ENCODE assay signal across 10 cellular contexts in genomic region chr14:68547305-68548193, GRCh38.
DNase-seq lines count a peak whose midpoint lies in the region; ATAC-seq, FAIRE-seq and TF ChIP-seq lines count a peak whose summit lies in the region.
"Had no signal": no experiment of that assay in that cellular context is flagged by ENCODE, and none has a peak within 500 bp of the region (broad histone marks: within the 10 kb centered on the region; RNA-seq: fewer than 3 reads in every experiment).

No MANE protein-coding gene starts in this region.

- peak; percentile 79 for DNase-seq in BJ (ENCODE audit: low read depth)
- DNase-seq in SJSA1 (ENCODE audit: low read depth in 1 of 2, low spot score in 2 of 2) = peak; percentile 80 to 84
- peak; percentile 95 for DNase-seq in fibroblast of pulmonary artery (ENCODE audit: low read depth)
- DNase-seq in pancreas = peak in 1 of 6 donors; percentile 27
- no peak for DNase-seq in activated CD4-positive, alpha-beta memory T cell treated with anti-CD3 and anti-CD28 coated beads for 36 hours
- no peak for DNase-seq in stimulated activated CD4-positive, alpha-beta T cell treated with anti-CD3 and anti-CD28 coated beads, Interleukin-2, amount 100 ng/mL, for 48 hours
- DNase-seq in activated CD4-positive, alpha-beta T cell treated with anti-CD3 and anti-CD28 coated beads for 48 hours = no peak
- DNase-seq: naive thymus-derived CD8-positive, alpha-beta T cell had no signal

- H3K4me1 ChIP-seq in SJSA1 (replicated peaks) (peaks cover 46% of the 10 kb centered on the region), pancreas (peaks cover 16 to 30% (median 28%) of the 10 kb centered on the region in 3 donors)

- peak; percentile 24; the same call in 1 of the 2 replicates for TF ChIP-seq CTCF in BJ (IDR thresholded peaks at IDR 0.05; ENCODE audit: insufficient read depth, low read depth, low read length)
- TF ChIP-seq CTCF in fibroblast of pulmonary artery (IDR thresholded peaks at IDR 0.05; ENCODE audit: low read length, missing control alignments) = peak; percentile 6
- TF ChIP-seq CTCF in pancreas (IDR thresholded peaks at IDR 0.05) = no peak

- H3K27ac ChIP-seq in SJSA1 (peak overlapping the region; percentile 90), pancreas (peak overlapping the region in 2 of 4 donors; percentile 71 to 74)
- H3K27ac ChIP-seq: KMS-11 had no signal

- intact Hi-C loops in pancreas (cut with DNase I) = no loop called here
- intact Hi-C loops in activated CD4-positive, alpha-beta memory T cell treated with anti-CD3 and anti-CD28 coated beads for 36 hours (cut with micrococcal nuclease) = no loop called here

- 79 to 80% methylated on average over 10 to 12 of the region's 12 CpGs for WGBS in pancreas, 2 donors

- H3K9me3 ChIP-seq in SJSA1 (replicated peaks) = no peaks in the 10 kb centered on the region
- H3K9me3 ChIP-seq in pancreas = no peaks in the 10 kb centered on the region

- H3K9me3 Mint-ChIP-seq in activated CD4-positive, alpha-beta memory T cell treated with anti-CD3 and anti-CD28 coated beads for 36 hours = no peaks in the 10 kb centered on the region
- H3K9me3 Mint-ChIP-seq: naive thymus-derived CD8-positive, alpha-beta T cell had no signal

- peak; percentile 63 for FAIRE-seq in pancreas (lab: Jason Lieb, UNC)

- H3K36me3 ChIP-seq in BJ (ENCODE audit: control insufficient read depth, insufficient read depth, low read length) (no peaks in the 10 kb centered on the region), SJSA1 (no peaks in the 10 kb centered on the region), pancreas (no peaks in the 10 kb centered on the region)

- no peaks in the 10 kb centered on the region for H3K4me1 Mint-ChIP-seq in activated CD4-positive, alpha-beta memory T cell treated with anti-CD3 and anti-CD28 coated beads for 36 hours (ENCODE audit: low read depth)

- no peaks in the 10 kb centered on the region for H3K27me3 Mint-ChIP-seq in activated CD4-positive, alpha-beta memory T cell treated with anti-CD3 and anti-CD28 coated beads for 36 hours
- H3K27me3 Mint-ChIP-seq: naive thymus-derived CD8-positive, alpha-beta T cell had no signal

- H3K4me3 ChIP-seq in BJ (ENCODE audit: low read depth, low read length) (no peak overlapping the region), SJSA1 (no peak overlapping the region), fibroblast of pulmonary artery (replicated peaks; ENCODE audit: low read depth, low read length) (no peak overlapping the region), pancreas (no peak overlapping the region)

- CTCF ChIA-PET in BJ (lab: Yijun Ruan, JAX) = interaction anchor here (0.7 to 1.7 kb wide), 6 partner anchors 29 to 613 kb away, joined by 3 to 5 read pairs (median 4); no protein-coding TSS in a partner anchor
- CTCF ChIA-PET in activated CD4-positive, alpha-beta memory T cell treated with anti-CD3 and anti-CD28 coated beads for 36 hours (lab: Charles Lee) = no interaction called here

- H3K27me3 ChIP-seq in BJ (ENCODE audit: control insufficient read depth, insufficient read depth, low read length) (no peaks in the 10 kb centered on the region), SJSA1 (replicated peaks) (no peaks in the 10 kb centered on the region), pancreas (no peaks in the 10 kb centered on the region)

- H3K27ac Mint-ChIP-seq in activated CD4-positive, alpha-beta memory T cell treated with anti-CD3 and anti-CD28 coated beads for 36 hours = no peak overlapping the region

- POLR2A ChIA-PET in BJ (lab: Charles Lee) = interaction anchor here (0.6 to 1.0 kb wide), 2 partner anchors 135 to 240 kb away, joined by 3 to 4 read pairs; no protein-coding TSS in a partner anchor
- POLR2A ChIA-PET in activated CD4-positive, alpha-beta memory T cell treated with anti-CD3 and anti-CD28 coated beads for 36 hours (lab: Charles Lee) = no interaction called here

- ATAC-seq in pancreas (peak in 3 of 4 donors; percentile 23 to 49 (median 47)), GM18873 (IDR thresholded peaks at IDR 0.05; ENCODE audit: low FRiP score, unreplicated experiment) (no peak)
- ATAC-seq: naive thymus-derived CD8-positive, alpha-beta T cell had no signal

- no peak overlapping the region for H3K4me3 Mint-ChIP-seq in activated CD4-positive, alpha-beta memory T cell treated with anti-CD3 and anti-CD28 coated beads for 36 hours
- H3K4me3 Mint-ChIP-seq: naive thymus-derived CD8-positive, alpha-beta T cell had no signal

- no peaks in the 10 kb centered on the region for H3K36me3 Mint-ChIP-seq in activated CD4-positive, alpha-beta memory T cell treated with anti-CD3 and anti-CD28 coated beads for 36 hours

Comparison
In these comparisons a context has a peak if more than half of its experiments do, and no peak if none do; other contexts are left out.
1. DNase-seq: peak in BJ (single experiment), SJSA1 (2 of 2) and fibroblast of pulmonary artery (single experiment); none in activated CD4-positive, alpha-beta memory T cell treated with anti-CD3 and anti-CD28 coated beads for 36 hours (single experiment), stimulated activated CD4-positive, alpha-beta T cell treated with anti-CD3 and anti-CD28 coated beads, Interleukin-2, amount 100 ng/mL, for 48 hours (0 of 2) and activated CD4-positive, alpha-beta T cell treated with anti-CD3 and anti-CD28 coated beads for 48 hours (single experiment).
2. CTCF ChIP-seq: peak in BJ (single experiment) and fibroblast of pulmonary artery (single experiment); none in pancreas (0 of 4).